8 cellular contexts compared by ENCODE assay signal in the genomic region with DNA sequence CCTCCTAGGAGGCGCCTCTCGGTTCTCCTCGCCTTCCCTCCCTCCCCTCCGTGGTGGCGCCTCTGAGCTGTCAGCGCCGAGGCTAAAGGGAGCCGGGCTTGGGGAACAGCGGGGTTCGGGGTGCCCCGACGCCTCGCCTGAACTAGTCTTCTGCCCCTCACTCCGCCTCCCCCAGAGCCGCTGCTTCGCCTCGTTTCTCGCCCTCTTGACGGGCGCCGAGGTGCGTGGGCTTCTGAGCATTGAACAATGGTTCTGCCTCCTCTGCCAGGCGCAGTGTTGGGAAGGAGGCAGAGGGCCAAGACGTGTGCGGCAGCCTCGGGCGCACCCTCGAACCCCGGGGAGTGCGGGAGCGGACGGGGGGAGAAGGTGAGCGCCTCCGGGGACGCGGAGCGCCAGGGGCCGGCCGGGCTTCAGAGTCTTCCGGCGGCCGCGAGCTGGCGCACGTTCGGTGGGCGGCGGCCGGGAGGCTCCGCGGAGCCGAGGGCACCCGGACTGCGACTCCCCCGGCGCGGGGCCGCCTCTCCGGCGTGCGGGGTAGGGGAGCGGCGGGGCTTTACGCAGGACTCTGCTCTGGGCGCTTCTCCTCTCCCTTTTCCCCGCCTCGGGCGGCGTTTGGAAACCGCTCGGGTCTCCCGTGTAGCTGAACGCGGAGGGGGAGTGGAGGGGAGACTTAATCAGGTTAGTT. TPM values are rescaled to one million over a fixed set of nuclear protein-coding genes. Genes with fewer than 3 reads are reported as not detected.
DNase-seq lines count a peak whose midpoint lies in the region; ATAC-seq, FAIRE-seq and TF ChIP-seq lines count a peak whose summit lies in the region.

No MANE protein-coding gene starts in this region.

- H3K27me3 ChIP-seq in bronchial epithelial cell (ENCODE audit: control insufficient read depth, insufficient read depth, low read length) (no peaks in the 10 kb centered on the region), layer of hippocampus (ENCODE audit: control insufficient read depth, insufficient read depth, low read length) (no peaks in the 10 kb centered on the region)

- no peak for TF ChIP-seq RAD21 in A549 (conservative IDR thresholded peaks at IDR 0.05 in 1 of 2, IDR thresholded peaks at IDR 0.05 in 1 of 2)

- H3K36me3 ChIP-seq in bronchial epithelial cell (ENCODE audit: control insufficient read depth, insufficient read depth, low read length), result no peaks in the 10 kb centered on the region

- POLR2A ChIA-PET in A549 (lab: Yijun Ruan, JAX), result interaction anchor here (1.1 to 1.4 kb wide), 2 partner anchors 19 to 187 kb away, joined by 3 read pairs; no protein-coding TSS in a partner anchor

- CTCF ChIA-PET in A549 (lab: Yijun Ruan, JAX), result interaction anchor here (0.6 to 1.4 kb wide), 3 partner anchors 88 to 1941 kb away, joined by 3 to 4 read pairs (median 3); no protein-coding TSS in a partner anchor

- 3% methylated on average over 30 of the region's 74 CpGs for WGBS in A549 (ENCODE audit: missing lambda C conversion rate)

- peaks cover 24% of the 10 kb centered on the region for H3K4me1 ChIP-seq in A549

- H3K4me3 ChIP-seq in A549, result peak overlapping the region; percentile 90
- peak overlapping the region; percentile 80 for H3K4me3 ChIP-seq in bronchial epithelial cell (ENCODE audit: low read depth, low read length)

- FAIRE-seq in A549 (lab: Jason Lieb, UNC) (no peak), GM12891 (lab: Jason Lieb, UNC) (no peak), bronchial epithelial cell (lab: Jason Lieb, UNC) (no peak)

- TF ChIP-seq CTCF in A549 (IDR thresholded peaks at IDR 0.05) (no peak), bronchial epithelial cell (IDR thresholded peaks at IDR 0.05; ENCODE audit: insufficient read depth, low read length, severe bottlenecking) (peak; percentile 22)

- H3K27ac ChIP-seq in A549 (peak overlapping the region; percentile 93), layer of hippocampus (ENCODE audit: low read depth, low read length) (peak overlapping the region; percentile 64)

- H3K9me3 ChIP-seq in A549, result no peaks in the 10 kb centered on the region

- DNase-seq in A549 (ENCODE audit: low read depth in 1 of 2, low spot score in 1 of 2) (peak in 1 of 2 experiments; percentile 12), GM12891 (ENCODE audit: insufficient read length, low spot score) (peak; percentile 35), RPMI8226 (peak; percentile 36), bronchial epithelial cell (ENCODE audit: low read depth) (peak; percentile 10), KG1 (lab: John Stamatoyannopoulos, UW) (no peak)
- peak; percentile 6 to 16 for DNase-seq in stimulated activated CD4-positive, alpha-beta T cell treated with anti-CD3 and anti-CD28 coated beads, Interleukin-2, amount 100 ng/mL, for 48 hours

- ATAC-seq in A549, result peak; percentile 43 to 55
- peak; percentile 35 for ATAC-seq in HG02970 (IDR thresholded peaks at IDR 0.05; ENCODE audit: low FRiP score, unreplicated experiment)

- peak overlapping the region; percentile 89 for H3K4me2 ChIP-seq in A549

- no peak for TF ChIP-seq POLR2A in A549 (IDR thresholded peaks at IDR 0.05; ENCODE audit: low read length)
- no peak for TF ChIP-seq POLR2A in GM12891 (IDR thresholded peaks at IDR 0.05; ENCODE audit: low read depth, low read length)

- TF ChIP-seq EP300 in A549 (IDR thresholded peaks at IDR 0.05), result no peak

TF ChIP-seq in A549, 52 proteins besides CTCF, POLR2A, EP300 and RAD21:
- TF ChIP-seq PBX3 (IDR thresholded peaks at IDR 0.05), result no peak
- TF ChIP-seq, protein P1, sequence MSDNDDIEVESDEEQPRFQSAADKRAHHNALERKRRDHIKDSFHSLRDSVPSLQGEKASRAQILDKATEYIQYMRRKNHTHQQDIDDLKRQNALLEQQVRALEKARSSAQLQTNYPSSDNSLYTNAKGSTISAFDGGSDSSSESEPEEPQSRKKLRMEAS (IDR thresholded peaks at IDR 0.05), result peak; percentile 18; the same call in 1 of the 2 replicates
- TF ChIP-seq CHD4 (IDR thresholded peaks at IDR 0.05; ENCODE audit: borderline replicate concordance), result no peak
- no peak for TF ChIP-seq NR3C1 (IDR thresholded peaks at IDR 0.05)
- TF ChIP-seq CEBPB (IDR thresholded peaks at IDR 0.05), result no peak
TF ChIP-seq in A549: peak in this region for 1.

TF ChIP-seq in GM12891, 5 proteins besides CTCF, POLR2A, EP300 and RAD21:
- TF ChIP-seq POLR2AphosphoS5 (IDR thresholded peaks at IDR 0.05; ENCODE audit: low read depth, low read length), result no peak
- no peak for TF ChIP-seq PAX5 (IDR thresholded peaks at IDR 0.05; ENCODE audit: insufficient read depth, low read length, severe bottlenecking)
- no peak for TF ChIP-seq TAF1 (IDR thresholded peaks at IDR 0.05; ENCODE audit: low read depth, low read length)
TF ChIP-seq in GM12891: peak in this region for 0.

RNA-seq across cellular contexts. Expression of gene VLDLR, which starts 0.9 kb away (rescaled TPM):
- polyA plus RNA-seq in A549 (2011; rRNA removed) (49.0 and 55.9 TPM in 2 replicates), A549 (2017; fragmentation: RNase III; extraction: RNeasy Plus Mini Kit Qiagen cat#74134 plus additional on column Dnase treatment) (27.9 to 29.9 TPM (median 28.6 TPM) in 3 replicates)
- 10.7 and 11.5 TPM in 2 replicates for polyA plus RNA-seq in A549 (2012; cell fraction: cytosol; rRNA removed)
- 18.0 and 18.5 TPM in 2 replicates for polyA plus RNA-seq in A549 (2012; cell fraction: nucleus; rRNA removed)
- polyA minus RNA-seq in A549 (2011; rRNA and poly(A)+ RNA removed), result 47.1 and 50.0 TPM in 2 replicates
- polyA plus RNA-seq in GM12891 (2012; ENCODE audit: low read depth, missing spikeins), result 4.5 TPM
- 26.9 and 48.5 TPM in 2 replicates for total RNA-seq in bronchial epithelial cell
